In genomic region chr12:3042394-3042793, GRCh38 we compare ENCODE assay signal across 14 cellular contexts. TPM values are rescaled to one million over a fixed set of nuclear protein-coding genes. Genes with fewer than 3 reads are reported as not detected.
A peak's percentile ranks its signal among the peaks of the same experiment; 100 is the strongest.
DNase-seq lines count a peak whose midpoint lies in the region; ATAC-seq, FAIRE-seq and TF ChIP-seq lines count a peak whose summit lies in the region.
"Had no signal": no experiment of that assay in that cellular context is flagged by ENCODE, and none has a peak within 500 bp of the region (broad histone marks: within the 10 kb centered on the region; RNA-seq: fewer than 3 reads in every experiment).

No MANE protein-coding gene starts in this region.

- H3K4me1 ChIP-seq in BLaER1 (peaks cover 99% of the 10 kb centered on the region), RWPE2 (ENCODE audit: insufficient read depth, poor library complexity, severe bottlenecking) (no peaks in the 10 kb centered on the region), HepG2 (ENCODE audit: insufficient read depth, low read length) (peaks cover under 1% of the 10 kb centered on the region)

- peak overlapping the region; percentile 96 for H3K4me2 ChIP-seq in BLaER1
- no peak overlapping the region for H3K4me2 ChIP-seq in HepG2 (ENCODE audit: low read depth, low read length)

- CTCF ChIA-PET in HepG2 (lab: Yijun Ruan, JAX; ENCODE audit: low intra/inter-chr PET ratio, low total read pairs): no interaction called here

- in situ Hi-C loops in HepG2 (cut with HindIII; ENCODE audit: extremely low pct_ligation_motif_present, low pct_unique_long_range_greater_than_20kb): no loop called here

- 95% methylated on average over 6 of the region's 8 CpGs for WGBS in HepG2 (ENCODE audit: low lambda C conversion rate)

- POLR2A ChIA-PET in HepG2 (lab: Yijun Ruan, JAX): no interaction called here

- intact Hi-C loops in HepG2 (cut with micrococcal nuclease; ENCODE audit: unreplicated experiment): no loop called here

- no peak overlapping the region for H2AFZ ChIP-seq in HepG2 (ENCODE audit: low read length)

- H4K20me1 ChIP-seq in BLaER1 (peaks cover 46% of the 10 kb centered on the region), HepG2 (ENCODE audit: insufficient read depth, low read length) (peaks cover 4% of the 10 kb centered on the region; the same call in 1 of the 2 replicates)

- ATAC-seq in RWPE2 (ENCODE audit: low read depth) (no peak), HepG2 (no peak), HG02763 (IDR thresholded peaks at IDR 0.05; ENCODE audit: unreplicated experiment) (no peak), GM19035 (IDR thresholded peaks at IDR 0.05; ENCODE audit: unreplicated experiment) (no peak)

- no peaks in the 10 kb centered on the region for H3K9me3 ChIP-seq in BLaER1
- no peaks in the 10 kb centered on the region for H3K9me3 ChIP-seq in RWPE2 (ENCODE audit: severe bottlenecking)
- H3K9me3 ChIP-seq in HepG2 (ENCODE audit: low read length): no peaks in the 10 kb centered on the region

- no peak for TF ChIP-seq RAD21 in HepG2 (CRISPR knock-in tag; IDR thresholded peaks at IDR 0.05)

- H3K27me3 ChIP-seq in BLaER1: 0 out of 2 replicates have a peak, but pooled peaks cover 3% of the 10 kb centered on the region
- no peaks in the 10 kb centered on the region for H3K27me3 ChIP-seq in RWPE2 (ENCODE audit: insufficient read depth, poor library complexity, severe bottlenecking)
- no peaks in the 10 kb centered on the region for H3K27me3 ChIP-seq in HepG2 (ENCODE audit: control insufficient read depth in 1 of 2, insufficient read depth in 2 of 2, low read length in 2 of 2)
- H3K27me3 ChIP-seq: brain microvascular endothelial cell had no signal

- peak; percentile 32 for DNase-seq in LHCN-M2 (ENCODE audit: low read depth)
- DNase-seq in RWPE2 (ENCODE audit: low spot score): peak; percentile 58
- no peak for DNase-seq in HepG2 (ENCODE audit: low spot score)
- no peak for DNase-seq in activated T-cell treated with anti-CD3 and anti-CD28 coated beads, Interleukin-2, amount 50 U/mL, for 48 hours
- no peak for DNase-seq in caudate nucleus (lab: John Stamatoyannopoulos, UW)
- DNase-seq: activated CD4-positive, alpha-beta T cell treated with anti-CD3 and anti-CD28 coated beads, Interleukin-2, amount 50 U/mL, for 4 hours; activated effector memory CD4-positive, alpha-beta T cell treated with Interleukin-2 at 50 U/mL for 16 hours; brain microvascular endothelial cell; stimulated activated CD4-positive, alpha-beta T cell treated with anti-CD3 and anti-CD28 coated beads, Interleukin-4, amount 100 ng/mL, for 1 hour; stimulated activated naive CD4-positive, alpha-beta T cell treated with Interleukin-2 at 50 U/mL for 16 hours had no signal

- no peak for FAIRE-seq in HepG2 (lab: Jason Lieb, UNC)

- H3K27ac ChIP-seq in BLaER1: peak overlapping the region; percentile 68
- no peak overlapping the region for H3K27ac ChIP-seq in RWPE2 (ENCODE audit: poor library complexity, severe bottlenecking)
- H3K27ac ChIP-seq in HepG2 (ENCODE audit: extremely low read length, insufficient read depth, low read length): no peak overlapping the region
- no peak overlapping the region for H3K27ac ChIP-seq in caudate nucleus (ENCODE audit: low read depth, low read length)
- H3K27ac ChIP-seq: brain microvascular endothelial cell had no signal

- no peak; a peak in 1 of 4 replicates for TF ChIP-seq POLR2A in HepG2 (IDR thresholded peaks at IDR 0.05; ENCODE audit: insufficient read depth in 1 of 2, low read depth in 2 of 2, low read length in 2 of 2)

- H3K4me3 ChIP-seq in BLaER1 (peak overlapping the region; percentile 53), RWPE2 (ENCODE audit: severe bottlenecking) (no peak overlapping the region), HepG2 (replicated peaks in 1 of 3; ENCODE audit: insufficient read depth in 1 of 3, low read depth in 2 of 3, low read length in 3 of 3) (no peak overlapping the region)
- H3K4me3 ChIP-seq: lung had no signal

- TF ChIP-seq EP300 in HepG2 (IDR thresholded peaks at IDR 0.05; ENCODE audit: low read depth in 2 of 2, low read length in 2 of 2): no peak
- no peak for TF ChIP-seq EP300 in HepG2 (CRISPR knock-in tag; IDR thresholded peaks at IDR 0.05; ENCODE audit: borderline replicate concordance)

- H3K79me2 ChIP-seq in HepG2 (ENCODE audit: insufficient read depth, low read length): no peaks in the 10 kb centered on the region

- no TSS peak for BruUV-seq in HepG2 (replicated peaks; lab: Mats Ljungman, UMichigan)

- H3K9ac ChIP-seq in BLaER1 (peak overlapping the region; percentile 45; the same call in 1 of the 2 replicates), HepG2 (ENCODE audit: insufficient read depth, low read depth, low read length) (no peak overlapping the region)

- peaks cover 26% of the 10 kb centered on the region for H3K36me3 ChIP-seq in BLaER1
- peaks cover 8% of the 10 kb centered on the region for H3K36me3 ChIP-seq in RWPE2 (ENCODE audit: low read depth)
- peaks cover 29 to 40% of the 10 kb centered on the region in 2 experiments; a peak in 4 of 5 replicates for H3K36me3 ChIP-seq in HepG2 (replicated peaks in 1 of 2; ENCODE audit: control insufficient read depth in 1 of 2, insufficient read depth in 2 of 2, low read length in 2 of 2)

- TF ChIP-seq CTCF in RWPE2 (IDR thresholded peaks at IDR 0.05; ENCODE audit: poor library complexity, severe bottlenecking): no peak
- TF ChIP-seq CTCF in HepG2 (CRISPR knock-in tag; IDR thresholded peaks at IDR 0.05): no peak

TF ChIP-seq in HepG2, 621 proteins besides CTCF, POLR2A, EP300 and RAD21:
- TF ChIP-seq AGO2 (optimal IDR thresholded peaks at IDR 0.05; ENCODE audit: low read depth, low read length): peak; percentile 78
- TF ChIP-seq ARNTL (CRISPR knock-in tag; IDR thresholded peaks at IDR 0.05): no peak
- TF ChIP-seq ZNF747 (CRISPR knock-in tag; IDR thresholded peaks at IDR 0.05; ENCODE audit: borderline replicate concordance): no peak

RNA-seq across cellular contexts. Expression of gene TSPAN9, which starts 34.8 kb away (rescaled TPM):
- total RNA-seq in LHCN-M2 (2014; rRNA removed) (19.9 and 28.7 TPM in 2 replicates), HepG2 (2016; rRNA removed; fragmentation: Illumina TruSeq; extraction: Trizol) (11.6 and 18.1 TPM in 2 replicates)
- polyA plus RNA-seq in LHCN-M2 (2012): 32.1 TPM
- total RNA-seq in HepG2 (2016; cell fraction: cytosol; rRNA removed; fragmentation: Illumina TruSeq; extraction: Trizol; ENCODE audit: low read depth): 2.5 and 3.1 TPM in 2 replicates
- total RNA-seq in HepG2 (2016; cell fraction: insoluble cytoplasmic fraction; rRNA removed; fragmentation: Illumina TruSeq; extraction: Trizol): 9.6 and 21.5 TPM in 2 replicates
- 4.4 and 4.6 TPM in 2 replicates for total RNA-seq in HepG2 (2016; cell fraction: membrane; rRNA removed; fragmentation: Illumina TruSeq; extraction: Trizol)
- total RNA-seq in HepG2 (2016; cell fraction: nucleus; rRNA removed; fragmentation: Illumina TruSeq; extraction: Trizol): 16.9 and 19.5 TPM in 2 replicates
- polyA plus RNA-seq in HepG2 (2011; rRNA removed): 42.3 and 58.2 TPM in 2 replicates
- 38.6 and 41.6 TPM in 2 replicates for polyA plus RNA-seq in HepG2 (2011; cell fraction: cytosol; rRNA removed)
- polyA plus RNA-seq in HepG2 (2011; cell fraction: nucleus; rRNA removed): 55.3 and 55.7 TPM in 2 replicates
- polyA plus RNA-seq in HepG2 (2012): 27.2 and 58.7 TPM in 2 replicates
- polyA plus RNA-seq in HepG2 (2016; cell fraction: cytosol; fragmentation: Illumina TruSeq; extraction: Trizol; ENCODE audit: low read depth): 2.2 and 3.0 TPM in 2 replicates
- polyA plus RNA-seq in HepG2 (2016; cell fraction: insoluble cytoplasmic fraction; fragmentation: Illumina TruSeq; extraction: Trizol; ENCODE audit: low read depth): 9.6 and 13.8 TPM in 2 replicates
- 4.1 TPM in 2 replicates for polyA plus RNA-seq in HepG2 (2016; cell fraction: membrane; fragmentation: Illumina TruSeq; extraction: Trizol; ENCODE audit: low read depth)
- 31.0 and 34.1 TPM in 2 replicates for polyA plus RNA-seq in HepG2 (2016; cell fraction: nucleus; fragmentation: Illumina TruSeq; extraction: Trizol; ENCODE audit: insufficient read depth, low read depth)
- 9.4 and 96.3 TPM in 2 replicates for polyA minus RNA-seq in HepG2 (2011; rRNA and poly(A)+ RNA removed; ENCODE audit: low replicate concordance)
- 25.1 and 32.3 TPM in 2 replicates for polyA minus RNA-seq in HepG2 (2011; cell fraction: cytosol; rRNA and poly(A)+ RNA removed)
- polyA minus RNA-seq in HepG2 (2011; cell fraction: nucleus; rRNA and poly(A)+ RNA removed): 27.2 and 29.7 TPM in 2 replicates

Comparison
In these comparisons a context has a peak if more than half of its experiments do, and no peak if none do; other contexts are left out.
1. DNase-seq: peak in LHCN-M2 (single experiment) and RWPE2 (single experiment); none in HepG2 (single experiment), activated T-cell treated with anti-CD3 and anti-CD28 coated beads, Interleukin-2, amount 50 U/mL, for 48 hours (0 of 2) and caudate nucleus (0 of 61).